ENCODE assay signal across 9 cellular contexts in genomic region chr6:3455490-3456394, GRCh38. TPM values are rescaled to one million over a fixed set of nuclear protein-coding genes. Genes with fewer than 3 reads are reported as not detected.
DNase-seq lines count a peak whose midpoint lies in the region; ATAC-seq and TF ChIP-seq lines count a peak whose summit lies in the region.
"Had no signal": no experiment of that assay in that cellular context is flagged by ENCODE, and none has a peak within 500 bp of the region (broad histone marks: within the 10 kb centered on the region; RNA-seq: fewer than 3 reads in every experiment).

No MANE protein-coding gene starts in this region.

- H3K9me3 ChIP-seq in ascending aorta, result no peaks in the 10 kb centered on the region
- H3K9me3 ChIP-seq: neutrophil had no signal

- peaks cover 35 to 43% of the 10 kb centered on the region in 2 donors for H3K27me3 Mint-ChIP-seq in stimulated activated naive B cell treated with anti-CD40 and anti-IgM and Interleukin-4, amounts not matched to agents 10 μg/mL and 1 μg/mL and 100 μg/mL, for 72 hours

- no peak overlapping the region for H3K27ac ChIP-seq in ascending aorta
- H3K27ac ChIP-seq: neutrophil had no signal

- POLR2A ChIA-PET in HEK293T (lab: Yijun Ruan, JAX), result no interaction called here

- H3K36me3 ChIP-seq in ascending aorta, result no peaks in the 10 kb centered on the region
- H3K36me3 ChIP-seq: neutrophil had no signal

- no peak for ATAC-seq in stimulated activated naive B cell treated with anti-CD40 and anti-IgM and Interleukin-4, amounts not matched to agents 10 μg/mL and 1 μg/mL and 100 μg/mL, for 72 hours (replicated peaks)
- no peak for ATAC-seq in HG03460 (IDR thresholded peaks at IDR 0.05; ENCODE audit: unreplicated experiment)

- peaks cover 5 to 8% of the 10 kb centered on the region in 2 donors for H3K4me1 ChIP-seq in ascending aorta

- peak overlapping the region; percentile 74 to 79 for H3K4me3 ChIP-seq in ascending aorta

- H3K9me3 Mint-ChIP-seq in stimulated activated naive B cell treated with anti-CD40 and anti-IgM and Interleukin-4, amounts not matched to agents 10 μg/mL and 1 μg/mL and 100 μg/mL, for 72 hours, result no peaks in the 10 kb centered on the region

- CTCF ChIA-PET in HEK293T (lab: Yijun Ruan, JAX), result interaction anchor here (0.6 to 2.5 kb wide), 3 partner anchors 12 to 35 kb away, joined by 3 to 8 read pairs (median 4); no protein-coding TSS in a partner anchor

- peaks cover 5 to 7% of the 10 kb centered on the region in 2 donors for H3K4me1 Mint-ChIP-seq in stimulated activated naive B cell treated with anti-CD40 and anti-IgM and Interleukin-4, amounts not matched to agents 10 μg/mL and 1 μg/mL and 100 μg/mL, for 72 hours

- H3K36me3 Mint-ChIP-seq in stimulated activated naive B cell treated with anti-CD40 and anti-IgM and Interleukin-4, amounts not matched to agents 10 μg/mL and 1 μg/mL and 100 μg/mL, for 72 hours, result no peaks in the 10 kb centered on the region

- H3K27me3 ChIP-seq in ascending aorta, result no peaks in the 10 kb centered on the region

- intact Hi-C loops in ascending aorta (cut with DNase I), result loop anchor here (5.0 to 10.0 kb wide), 3 partner anchors 173 to 529 kb away; no protein-coding TSS in a partner anchor

- H3K4me3 Mint-ChIP-seq in stimulated activated naive B cell treated with anti-CD40 and anti-IgM and Interleukin-4, amounts not matched to agents 10 μg/mL and 1 μg/mL and 100 μg/mL, for 72 hours, result no peak overlapping the region

- TF ChIP-seq CTCF in ascending aorta (IDR thresholded peaks at IDR 0.05), result no peak

- DNase-seq in Ammon's horn (ENCODE audit: low spot score) (peak; percentile 51), HEK293T (ENCODE audit: extremely low spot score) (peak; percentile 32), ascending aorta (ENCODE audit: low spot score in 2 of 2) (peak in 1 of 2 donors; percentile 68), iris pigment epithelial cell (ENCODE audit: low read depth) (peak; percentile 6)
- peak; percentile 38 for DNase-seq in stimulated activated CD8-positive, alpha-beta memory T cell treated with anti-CD3 and anti-CD28 coated beads, Interleukin-4, amount 100 ng/mL, for 48 hours
- no peak for DNase-seq in stimulated activated naive B cell treated with anti-CD40 and anti-IgM and Interleukin-4, amounts not matched to agents 10 μg/mL and 1 μg/mL and 100 μg/mL, for 72 hours
- DNase-seq in NK-92 treated with Interleukin-12 subunit alpha and Interleukin-12 subunit beta, amount 100 ng/mL, for 24 hours (lab: John Stamatoyannopoulos, UW), result no peak

- no peak overlapping the region for H3K27ac Mint-ChIP-seq in stimulated activated naive B cell treated with anti-CD40 and anti-IgM and Interleukin-4, amounts not matched to agents 10 μg/mL and 1 μg/mL and 100 μg/mL, for 72 hours

TF ChIP-seq in HEK293T, 16 proteins besides CTCF, POLR2A, EP300 and RAD21:
- TF ChIP-seq LEF1 (IDR thresholded peaks at IDR 0.05; ENCODE audit: borderline replicate concordance) (no peak), ARNT (IDR thresholded peaks at IDR 0.05) (no peak), FOXM1 (IDR thresholded peaks at IDR 0.05; ENCODE audit: borderline replicate concordance) (no peak), FOXA1 (IDR thresholded peaks at IDR 0.05) (no peak), HDGF (IDR thresholded peaks at IDR 0.05; ENCODE audit: borderline replicate concordance) (no peak), BHLHE40 (IDR thresholded peaks at IDR 0.05; ENCODE audit: borderline replicate concordance) (no peak), CTBP1 (IDR thresholded peaks at IDR 0.05; ENCODE audit: borderline replicate concordance) (no peak), PKNOX1 (IDR thresholded peaks at IDR 0.05) (no peak), ELF4 (IDR thresholded peaks at IDR 0.05) (no peak), SP1 (IDR thresholded peaks at IDR 0.05) (no peak), FOXK2 (IDR thresholded peaks at IDR 0.05) (no peak), SUZ12 (IDR thresholded peaks at IDR 0.05) (no peak), NFRKB (IDR thresholded peaks at IDR 0.05) (no peak), L3MBTL2 (conservative IDR thresholded peaks at IDR 0.05) (no peak; the same call in 1 of the 2 replicates), ZNF384 (IDR thresholded peaks at IDR 0.05) (no peak)

RNA-seq across cellular contexts. Expression of gene SLC22A23, which starts 1.1 kb away (rescaled TPM):
- total RNA-seq in ascending aorta, result 42.0 TPM

Comparison
In these comparisons a context has a peak if more than half of its experiments do, and no peak if none do; other contexts are left out.
1. DNase-seq: peak in Ammon's horn (single experiment), HEK293T (single experiment), iris pigment epithelial cell (single experiment) and stimulated activated CD8-positive, alpha-beta memory T cell treated with anti-CD3 and anti-CD28 coated beads, Interleukin-4, amount 100 ng/mL, for 48 hours (single experiment); none in stimulated activated naive B cell treated with anti-CD40 and anti-IgM and Interleukin-4, amounts not matched to agents 10 μg/mL and 1 μg/mL and 100 μg/mL, for 72 hours (single experiment) and NK-92 treated with Interleukin-12 subunit alpha and Interleukin-12 subunit beta, amount 100 ng/mL, for 24 hours (single experiment).